6 cellular contexts compared by ENCODE assay signal in genomic region chr3:621714-622113, GRCh38.
"Had no signal": no experiment of that assay in that cellular context is flagged by ENCODE, and none has a peak within 500 bp of the region (broad histone marks: within the 10 kb centered on the region; RNA-seq: fewer than 3 reads in every experiment).

No MANE protein-coding gene starts in this region.

- ATAC-seq: HepG2, K562 had no signal

- H3K27ac ChIP-seq: HL-60 had no signal

- DNase-seq: IMR-90, KBM-7, KG1 had no signal

- H3K4me3 ChIP-seq: K562 had no signal
